Comparison of ENCODE assay signal across 1 cellular context in genomic region chr19:51986309-51987291, GRCh38.
TF ChIP-seq lines count a peak whose summit lies in the region.

Gene ZNF350 (minus strand): TSS chr19:51986840. CDS start chr19:51974360, 12,480 bp downstream.

TF ChIP-seq in HepG2, 621 proteins besides CTCF, POLR2A, EP300 and RAD21 (continued from another document and continues in another):
- TF ChIP-seq HNF1A (IDR thresholded peaks at IDR 0.05; ENCODE audit: low read depth) (no peak; the same call in 1 of the 2 replicates), HNF1A (CRISPR knock-in tag; IDR thresholded peaks at IDR 0.05; ENCODE audit: borderline replicate concordance) (no peak; the same call in 1 of the 2 replicates), NFE2L1 (CRISPR knock-in tag; IDR thresholded peaks at IDR 0.05; ENCODE audit: borderline replicate concordance) (no peak), MLXIP (CRISPR knock-in tag; IDR thresholded peaks at IDR 0.05; ENCODE audit: borderline replicate concordance) (no peak), TRAFD1 (CRISPR knock-in tag; IDR thresholded peaks at IDR 0.05; ENCODE audit: borderline replicate concordance) (no peak), ZBTB25 (CRISPR knock-in tag; IDR thresholded peaks at IDR 0.05) (no peak; the same call in none of the 2 replicates), TAF15 (IDR thresholded peaks at IDR 0.05; ENCODE audit: low read depth, low read length, poor library complexity, severe bottlenecking) (no peak), ZHX1 (CRISPR knock-in tag; IDR thresholded peaks at IDR 0.05; ENCODE audit: low read depth) (0 out of 2 replicates have a peak, but pooled peaks have one; percentile 33), ZNF713 (CRISPR knock-in tag; IDR thresholded peaks at IDR 0.05) (no peak), NR1H2 (CRISPR knock-in tag; IDR thresholded peaks at IDR 0.05; ENCODE audit: borderline replicate concordance, low read depth) (no peak), SMARCC2 (IDR thresholded peaks at IDR 0.05) (no peak), ZNF275 (CRISPR knock-in tag; IDR thresholded peaks at IDR 0.05; ENCODE audit: borderline replicate concordance) (no peak), THYN1 (CRISPR knock-in tag; IDR thresholded peaks at IDR 0.05; ENCODE audit: borderline replicate concordance, low read depth) (no peak), MTF1 (CRISPR knock-in tag; IDR thresholded peaks at IDR 0.05) (peak; percentile 23; the same call in 1 of the 2 replicates), THAP8 (CRISPR knock-in tag; IDR thresholded peaks at IDR 0.05; ENCODE audit: borderline replicate concordance) (no peak), SKI (IDR thresholded peaks at IDR 0.05; ENCODE audit: partially characterized antibody) (no peak), ZNF737 (CRISPR knock-in tag; IDR thresholded peaks at IDR 0.05; ENCODE audit: borderline replicate concordance) (no peak), GATAD1 (CRISPR knock-in tag; IDR thresholded peaks at IDR 0.05) (peak; percentile 96), CCDC6 (CRISPR knock-in tag; IDR thresholded peaks at IDR 0.05) (no peak), NR2F6 (IDR thresholded peaks at IDR 0.05) (no peak), NR2F6 (CRISPR knock-in tag; IDR thresholded peaks at IDR 0.05) (no peak), GATAD2A (CRISPR knock-in tag; IDR thresholded peaks at IDR 0.05) (peak; percentile 71), ZNF777 (CRISPR knock-in tag; IDR thresholded peaks at IDR 0.05) (no peak), NFKBIZ (CRISPR knock-in tag; IDR thresholded peaks at IDR 0.05) (peak; percentile 63; the same call in 1 of the 2 replicates), HMG20A (CRISPR knock-in tag; IDR thresholded peaks at IDR 0.05; ENCODE audit: borderline replicate concordance) (peak; percentile 48; the same call in 1 of the 2 replicates), THAP7 (CRISPR knock-in tag; IDR thresholded peaks at IDR 0.05) (no peak), ZSCAN21 (CRISPR knock-in tag; IDR thresholded peaks at IDR 0.05; ENCODE audit: borderline replicate concordance) (no peak; the same call in 1 of the 2 replicates), ZNF878 (CRISPR knock-in tag; IDR thresholded peaks at IDR 0.05) (no peak), ZNF101 (CRISPR knock-in tag; IDR thresholded peaks at IDR 0.05; ENCODE audit: borderline replicate concordance, low read depth) (no peak), BATF2 (CRISPR knock-in tag; IDR thresholded peaks at IDR 0.05) (no peak), ZNF644 (CRISPR knock-in tag; IDR thresholded peaks at IDR 0.05; ENCODE audit: low read depth) (peak; percentile 59; the same call in 1 of the 2 replicates), USF2 (IDR thresholded peaks at IDR 0.05; ENCODE audit: low read depth, low read length) (no peak), USF2 (CRISPR knock-in tag; IDR thresholded peaks at IDR 0.05; ENCODE audit: borderline replicate concordance) (no peak), DDIT3 (CRISPR knock-in tag; IDR thresholded peaks at IDR 0.05) (no peak), ZNF800 (CRISPR knock-in tag; IDR thresholded peaks at IDR 0.05) (no peak), ZNF672 (CRISPR knock-in tag; IDR thresholded peaks at IDR 0.05) (no peak)
